Comparison of ENCODE assay signal across 24 cellular contexts in genomic region chr6:81233990-81234389, GRCh38.
"Had no signal": no experiment of that assay in that cellular context is flagged by ENCODE, and none has a peak within 500 bp of the region (broad histone marks: within the 10 kb centered on the region; RNA-seq: fewer than 3 reads in every experiment).

No MANE protein-coding gene starts in this region.

- H3K36me3 ChIP-seq: neutrophil, right lobe of liver, sigmoid colon, stomach, tibial artery, transverse colon, upper lobe of right lung, uterus had no signal

- H3K9me3 ChIP-seq: neutrophil, psoas muscle, right lobe of liver, sigmoid colon, stomach, tibial artery, transverse colon, upper lobe of right lung, uterus had no signal

- H2AFZ ChIP-seq: parathyroid adenoma had no signal

- ATAC-seq: naive thymus-derived CD8-positive, alpha-beta T cell; natural killer cell treated with Interleukin-12 subunit alpha and Interleukin-12 subunit beta and Interleukin-15 and Interleukin-18, amount 100 ng/mL, for 72 hours; psoas muscle; right cardiac atrium; right lobe of liver; stimulated activated effector memory CD8-positive, alpha-beta T cell treated with anti-CD3 and anti-CD28 coated beads, Interleukin-12 subunit alpha, Interleukin-12 subunit beta, amount 100 ng/mL, for 72 hours; stimulated activated naive B cell treated with anti-CD40 and anti-IgM and Interleukin-4, amounts not matched to agents 10 μg/mL and 1 μg/mL and 100 μg/mL, for 72 hours; upper lobe of right lung had no signal

- H3K9ac ChIP-seq: parathyroid adenoma had no signal

- H3K4me1 ChIP-seq: parathyroid adenoma, psoas muscle, right lobe of liver, transverse colon, upper lobe of right lung, uterus had no signal

- H3K79me2 ChIP-seq: parathyroid adenoma had no signal

- DNase-seq: naive thymus-derived CD8-positive, alpha-beta T cell; nephron progenitor cell; nucleus accumbens; posterior cingulate gyrus; psoas muscle; right cardiac atrium; right lobe of liver; sigmoid colon; small intestine; stimulated activated CD4-positive, alpha-beta T cell treated with anti-CD3 and anti-CD28 coated beads, Interleukin-15, amount 100 ng/mL, for 24 hours; stimulated activated CD4-positive, alpha-beta T cell treated with anti-CD3 and anti-CD28 coated beads, Interleukin-2, amount 100 ng/mL, for 24 hours; stimulated activated CD4-positive, alpha-beta T cell treated with anti-CD3 and anti-CD28 coated beads, Interleukin-2, amount 100 ng/mL, for 48 hours; stimulated activated CD4-positive, alpha-beta T cell treated with anti-CD3 and anti-CD28 coated beads, Interleukin-4, amount 100 ng/mL, for 24 hours; stimulated activated naive B cell treated with anti-CD40 and anti-IgM and Interleukin-4, amounts not matched to agents 10 μg/mL and 1 μg/mL and 100 μg/mL, for 72 hours; stimulated activated naive CD4-positive, alpha-beta T cell treated with Interleukin-2 at 50 U/mL for 16 hours; stomach; tibial artery; transverse colon; upper lobe of right lung; uterus had no signal

- H3K4me3 ChIP-seq: psoas muscle, right lobe of liver, sigmoid colon, stomach, tibial artery, transverse colon, upper lobe of right lung, uterus had no signal

- FAIRE-seq: small intestine had no signal

- H3K27ac ChIP-seq: neutrophil, parathyroid adenoma, psoas muscle, right lobe of liver, sigmoid colon, stomach, tibial artery, transverse colon, upper lobe of right lung, uterus had no signal

- H3K27me3 ChIP-seq: neutrophil, right lobe of liver, sigmoid colon, stomach, tibial artery, transverse colon, upper lobe of right lung, uterus had no signal
